In the genomic region with DNA sequence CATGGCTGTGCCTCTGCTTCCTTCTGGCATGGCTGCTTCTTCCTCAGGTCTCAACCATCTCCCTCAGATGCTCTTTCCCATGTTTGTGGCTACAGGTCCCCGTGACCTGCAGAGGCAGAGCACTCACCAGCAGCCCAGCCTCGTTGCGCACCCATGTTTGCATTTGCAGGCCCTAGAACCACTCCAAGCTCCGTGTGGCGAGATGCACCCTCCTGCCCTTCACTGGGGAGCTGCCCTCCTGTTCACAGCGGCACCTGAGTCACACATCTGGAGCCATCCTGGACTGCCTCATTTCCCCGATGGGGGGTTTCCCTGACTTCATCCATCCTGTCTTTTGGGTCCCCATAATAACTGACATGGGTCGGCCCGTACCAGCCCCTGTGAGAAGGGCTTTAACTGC, we compare ENCODE assay signal across 1 cellular context.
TF ChIP-seq lines count a peak whose summit lies in the region.

No MANE protein-coding gene starts in this region.

TF ChIP-seq in SK-N-SH treated with all-trans-retinoic acid at 6 μM for 48 hours, 23 proteins besides CTCF, POLR2A, EP300 and RAD21 (continued from another document):
- TF ChIP-seq, protein P1, sequence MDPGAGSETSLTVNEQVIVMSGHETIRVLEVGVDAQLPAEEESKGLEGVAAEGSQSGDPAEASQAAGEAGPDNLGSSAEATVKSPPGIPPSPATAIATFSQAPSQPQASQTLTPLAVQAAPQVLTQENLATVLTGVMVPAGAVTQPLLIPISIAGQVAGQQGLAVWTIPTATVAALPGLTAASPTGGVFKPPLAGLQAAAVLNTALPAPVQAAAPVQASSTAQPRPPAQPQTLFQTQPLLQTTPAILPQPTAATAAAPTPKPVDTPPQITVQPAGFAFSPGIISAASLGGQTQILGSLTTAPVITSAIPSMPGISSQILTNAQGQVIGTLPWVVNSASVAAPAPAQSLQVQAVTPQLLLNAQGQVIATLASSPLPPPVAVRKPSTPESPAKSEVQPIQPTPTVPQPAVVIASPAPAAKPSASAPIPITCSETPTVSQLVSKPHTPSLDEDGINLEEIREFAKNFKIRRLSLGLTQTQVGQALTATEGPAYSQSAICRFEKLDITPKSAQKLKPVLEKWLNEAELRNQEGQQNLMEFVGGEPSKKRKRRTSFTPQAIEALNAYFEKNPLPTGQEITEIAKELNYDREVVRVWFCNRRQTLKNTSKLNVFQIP (CRISPR knock-in tag; IDR thresholded peaks at IDR 0.05; ENCODE audit: borderline replicate concordance, low read depth), result no peak
